In genomic region chr19:7748756-7749155, GRCh38 we compare ENCODE assay signal across 10 cellular contexts. TPM values are rescaled to one million over a fixed set of nuclear protein-coding genes. Genes with fewer than 3 reads are reported as not detected.
DNase-seq lines count a peak whose midpoint lies in the region; ATAC-seq and TF ChIP-seq lines count a peak whose summit lies in the region.
"Had no signal": no experiment of that assay in that cellular context is flagged by ENCODE, and none has a peak within 500 bp of the region (broad histone marks: within the 10 kb centered on the region; RNA-seq: fewer than 3 reads in every experiment).

No MANE protein-coding gene starts in this region.

- no peak for ATAC-seq in GM18870 (IDR thresholded peaks at IDR 0.05; ENCODE audit: unreplicated experiment)

- peak; percentile 53 for TF ChIP-seq CTCF in C4-2B (conservative IDR thresholded peaks at IDR 0.05)

- no peak overlapping the region for H3K27ac ChIP-seq in C4-2B

- DNase-seq in HCEC 1CT = peak; percentile 13
- DNase-seq in RPMI7951 (ENCODE audit: low read depth) = peak; percentile 31
- peak; percentile 92 for DNase-seq in iPS DF 4.7 (ENCODE audit: extremely low read depth, low spot score)
- DNase-seq in DMS79 (lab: John Stamatoyannopoulos, UW) = no peak
- no peak for DNase-seq in T-helper 9 cell
- no peak for DNase-seq in NCI-H128 (lab: John Stamatoyannopoulos, UW; ENCODE audit: unreplicated experiment)
- DNase-seq: GDM1 had no signal

RNA-seq across cellular contexts. Expression of gene CD209, which starts 1.4 kb away (rescaled TPM):
- not detected in 2 replicates for total RNA-seq in RPMI7951 (2014; rRNA removed; shearing (Covaris generic))
- total RNA-seq: T-helper 2 cell treated with Interferon-gamma antibody and Interleukin-4, amounts not matched to agents 100 ng/mL and 5 ng/mL, for 36 hours had no signal

RNA-seq across cellular contexts. Expression of gene CLEC4M, which starts 14.3 kb away (rescaled TPM):
- total RNA-seq in RPMI7951 (2014; rRNA removed; shearing (Covaris generic)) = not detected in 2 replicates
- total RNA-seq: T-helper 2 cell treated with Interferon-gamma antibody and Interleukin-4, amounts not matched to agents 100 ng/mL and 5 ng/mL, for 36 hours had no signal

RNA-seq across cellular contexts. Expression of gene CLEC4G, which starts 16.8 kb away (rescaled TPM):
- total RNA-seq in RPMI7951 (2014; rRNA removed; shearing (Covaris generic)) = not detected in 2 replicates
- total RNA-seq: T-helper 2 cell treated with Interferon-gamma antibody and Interleukin-4, amounts not matched to agents 100 ng/mL and 5 ng/mL, for 36 hours had no signal

RNA-seq across cellular contexts. Expression of gene FCER2, which starts 46.8 kb away (rescaled TPM):
- total RNA-seq in RPMI7951 (2014; rRNA removed; shearing (Covaris generic)) = not detected in 2 replicates

Comparison
In these comparisons a context has a peak if more than half of its experiments do, and no peak if none do; other contexts are left out.
1. DNase-seq: peak in HCEC 1CT (single experiment), RPMI7951 (single experiment) and iPS DF 4.7 (single experiment); none in DMS79 (single experiment), T-helper 9 cell (single experiment) and NCI-H128 (single experiment).